Comparison of ENCODE assay signal across 1 cellular context in the genomic region with DNA sequence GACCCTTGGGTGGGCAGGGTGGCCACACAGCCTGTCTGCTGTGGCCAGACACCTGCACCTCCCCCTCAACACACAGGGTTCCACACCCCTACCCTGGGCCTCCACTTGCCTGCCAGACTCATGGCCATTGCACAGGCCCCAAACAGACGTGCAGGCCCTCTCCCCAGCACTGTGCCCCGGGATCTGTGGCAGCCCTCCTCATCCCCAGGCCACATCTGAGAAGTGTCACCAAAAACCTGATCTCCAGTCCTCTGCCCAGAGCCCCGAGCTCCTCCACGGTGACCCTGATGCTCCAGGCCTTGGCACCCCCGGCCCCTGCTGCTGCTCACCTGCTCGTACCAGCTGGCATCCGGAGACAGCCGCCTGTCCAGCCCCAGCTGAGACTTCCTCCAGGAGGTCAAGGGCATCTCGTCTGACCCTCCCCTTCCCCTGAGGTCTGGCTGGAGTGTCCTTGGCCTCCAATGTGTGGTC.
TF ChIP-seq lines count a peak whose summit lies in the region.

No MANE protein-coding gene starts in this region.

TF ChIP-seq in H1, 55 proteins besides CTCF, POLR2A, EP300 and RAD21:
- TF ChIP-seq CBX5 (IDR thresholded peaks at IDR 0.05; ENCODE audit: low read depth, low read length) (no peak), MAFK (IDR thresholded peaks at IDR 0.05; ENCODE audit: low read depth, low read length) (no peak), POLR2AphosphoS5 (IDR thresholded peaks at IDR 0.05; ENCODE audit: low read depth, low read length) (no peak), SIX5 (IDR thresholded peaks at IDR 0.05; ENCODE audit: low read depth, low read length) (no peak), SP2 (IDR thresholded peaks at IDR 0.05; ENCODE audit: low read length) (no peak), EZH2 (IDR thresholded peaks at IDR 0.05; ENCODE audit: low read depth, low read length, severe bottlenecking) (no peak), POU5F1 (IDR thresholded peaks at IDR 0.05; ENCODE audit: low read depth, low read length) (no peak), ZNF274 (IDR thresholded peaks at IDR 0.05; ENCODE audit: borderline replicate concordance, extremely low read depth, low read length) (no peak), KDM1A (IDR thresholded peaks at IDR 0.05; ENCODE audit: borderline replicate concordance, low read length) (no peak)
- TF ChIP-seq, protein P1, sequence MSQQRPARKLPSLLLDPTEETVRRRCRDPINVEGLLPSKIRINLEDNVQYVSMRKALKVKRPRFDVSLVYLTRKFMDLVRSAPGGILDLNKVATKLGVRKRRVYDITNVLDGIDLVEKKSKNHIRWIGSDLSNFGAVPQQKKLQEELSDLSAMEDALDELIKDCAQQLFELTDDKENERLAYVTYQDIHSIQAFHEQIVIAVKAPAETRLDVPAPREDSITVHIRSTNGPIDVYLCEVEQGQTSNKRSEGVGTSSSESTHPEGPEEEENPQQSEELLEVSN (IDR thresholded peaks at IDR 0.05): no peak
